Comparison of ENCODE assay signal across 10 cellular contexts in the genomic region with DNA sequence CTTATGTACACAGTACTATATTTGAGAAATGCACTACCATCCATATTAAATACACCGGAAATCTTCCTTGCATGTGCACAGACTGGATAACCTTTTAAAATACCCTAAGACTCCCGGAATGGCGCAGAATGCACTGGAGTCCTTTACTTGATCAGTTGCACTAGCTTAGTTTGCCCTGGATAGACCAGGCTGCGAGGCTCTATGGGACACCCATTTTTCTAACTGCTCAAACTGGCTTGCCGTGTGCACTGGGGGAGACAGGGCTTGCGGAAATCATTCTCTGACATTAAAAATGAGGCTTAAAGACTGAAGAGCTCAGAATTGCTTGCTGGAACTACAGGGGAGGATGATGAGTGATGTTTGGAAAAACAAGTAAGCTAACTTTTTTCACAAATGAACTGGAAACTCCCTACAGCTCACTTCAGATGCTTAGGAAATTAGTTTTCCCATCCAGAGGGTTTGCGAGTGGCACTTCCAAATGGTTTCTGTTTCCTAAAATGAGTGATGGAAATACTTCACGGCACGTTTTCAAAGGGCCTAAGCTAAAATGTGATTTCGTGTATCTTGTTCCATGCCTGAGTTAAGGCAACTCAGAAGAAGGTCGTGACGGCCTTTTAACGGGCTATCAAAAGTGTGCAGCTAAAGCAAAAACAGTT. TPM values are rescaled to one million over a fixed set of nuclear protein-coding genes. Genes with fewer than 3 reads are reported as not detected.
DNase-seq lines count a peak whose midpoint lies in the region; ATAC-seq and TF ChIP-seq lines count a peak whose summit lies in the region.
"Had no signal": no experiment of that assay in that cellular context is flagged by ENCODE, and none has a peak within 500 bp of the region (broad histone marks: within the 10 kb centered on the region; RNA-seq: fewer than 3 reads in every experiment).

No MANE protein-coding gene starts in this region.

- ATAC-seq in natural killer cell (no peak), HG03439 (IDR thresholded peaks at IDR 0.05; ENCODE audit: unreplicated experiment) (no peak)

- H3K9ac ChIP-seq in colonic mucosa (ENCODE audit: low read depth in 2 of 2, low read length in 2 of 2), result peak overlapping the region in 1 of 2 donors; percentile 7

- H3K27ac ChIP-seq in colonic mucosa, result peak overlapping the region; percentile 86
- H3K27ac ChIP-seq: SK-N-MC had no signal

- H3K27me3 ChIP-seq in colonic mucosa, result no peaks in the 10 kb centered on the region

- no peaks in the 10 kb centered on the region for H3K36me3 ChIP-seq in colonic mucosa

- DNase-seq in AG10803 (ENCODE audit: low read depth) (no peak), colonic mucosa (no peak), natural killer cell (no peak), GM10266 (ENCODE audit: extremely low spot score) (no peak), midbrain (lab: John Stamatoyannopoulos, UW) (no peak), kidney tubule cell (ENCODE audit: low spot score) (no peak)
- DNase-seq: NCI-H345 had no signal

- TF ChIP-seq CTCF in AG10803 (conservative IDR thresholded peaks at IDR 0.05; ENCODE audit: low read length), result no peak
- no peak for TF ChIP-seq CTCF in colonic mucosa (IDR thresholded peaks at IDR 0.05)
- no peak for TF ChIP-seq CTCF in natural killer cell (IDR thresholded peaks at IDR 0.05)
- no peak for TF ChIP-seq CTCF in GM10266 (IDR thresholded peaks at IDR 0.05; ENCODE audit: control insufficient read depth, insufficient read depth, low read depth, missing control alignments)

- H3K27ac Mint-ChIP-seq in IgD-negative memory B cell (peak overlapping the region in 2 of 3 donors; percentile 83 to 87), natural killer cell (peak overlapping the region; percentile 91 to 95)

- no peaks in the 10 kb centered on the region for H3K4me1 ChIP-seq in colonic mucosa

- no peaks in the 10 kb centered on the region for H3K9me3 ChIP-seq in colonic mucosa

- no peaks in the 10 kb centered on the region for H3K36me3 Mint-ChIP-seq in IgD-negative memory B cell
- no peaks in the 10 kb centered on the region for H3K36me3 Mint-ChIP-seq in natural killer cell

- H3K4me1 Mint-ChIP-seq in IgD-negative memory B cell (peaks cover 44 to 72% (median 66%) of the 10 kb centered on the region in 3 donors), natural killer cell (peaks cover 71% of the 10 kb centered on the region in 2 donors)

- H3K4me3 Mint-ChIP-seq in IgD-negative memory B cell (peak overlapping the region; percentile 89 to 98 (median 96)), natural killer cell (peak overlapping the region; percentile 95)

- H3K9me3 Mint-ChIP-seq in IgD-negative memory B cell, result no peaks in the 10 kb centered on the region
- H3K9me3 Mint-ChIP-seq in natural killer cell, result no peaks in the 10 kb centered on the region

- peak overlapping the region; percentile 4; the same call in 1 of the 2 replicates for H3K4me3 ChIP-seq in AG10803 (ENCODE audit: low read length)
- no peak overlapping the region for H3K4me3 ChIP-seq in colonic mucosa
- H3K4me3 ChIP-seq: SK-N-MC had no signal

- H3K27me3 Mint-ChIP-seq in IgD-negative memory B cell, result no peaks in the 10 kb centered on the region
- H3K27me3 Mint-ChIP-seq in natural killer cell (ENCODE audit: low read depth in 2 of 2), result no peaks in the 10 kb centered on the region

- intact Hi-C loops in colonic mucosa (cut with DNase I) (loop anchor here (10.0 kb wide), 1 partner anchor 173 kb away; no protein-coding TSS in a partner anchor), natural killer cell (cut with micrococcal nuclease) (loop anchor here (2.0 kb wide), 2 partner anchors 29 to 49 kb away; no protein-coding TSS in a partner anchor)

RNA-seq across cellular contexts. Expression of a gene that starts 2.7 kb away (rescaled TPM):
- polyA plus RNA-seq in IgD-negative memory B cell, result 19.6 TPM
- 10 to 100 TPM; 51.3 to 67.5 TPM for total RNA-seq in colonic mucosa
- total RNA-seq in natural killer cell, result 10 to 100 TPM; 34.1 to 50.8 (median 43.0) TPM
